Comparison of ENCODE assay signal across 20 cellular contexts in the genomic region with DNA sequence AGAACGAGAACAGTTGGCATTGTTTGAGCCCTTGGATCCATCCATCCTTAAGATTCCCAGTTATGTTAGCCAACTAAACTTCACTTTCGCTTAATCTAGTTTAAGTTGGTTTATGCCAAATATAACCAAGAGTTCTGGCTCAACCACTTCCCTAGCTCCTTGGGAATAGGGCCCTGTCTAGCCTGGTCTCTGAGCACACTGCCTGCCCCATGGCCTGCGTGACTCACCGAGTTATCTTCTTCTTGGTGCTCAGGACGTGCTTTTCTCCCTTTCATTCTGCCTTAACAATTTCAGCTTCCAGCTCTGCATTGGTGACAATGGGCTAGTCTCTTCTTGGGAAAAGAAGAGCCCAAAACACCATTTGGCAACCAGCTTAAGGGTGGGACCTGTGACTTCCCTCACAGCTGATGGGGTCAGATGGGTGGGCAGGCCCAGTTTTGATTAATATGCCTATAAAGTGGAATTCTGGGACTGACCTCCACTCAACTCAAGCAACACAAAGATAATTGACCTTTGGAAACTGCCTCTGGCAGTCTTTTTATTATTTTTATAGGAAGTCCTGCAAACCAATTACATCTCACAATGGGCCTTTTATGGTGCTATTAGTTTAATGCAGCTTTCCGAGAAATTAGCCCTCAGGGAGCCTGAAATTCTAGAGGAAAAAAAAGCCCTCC.
DNase-seq lines count a peak whose midpoint lies in the region; ATAC-seq lines count a peak whose summit lies in the region.
"Had no signal": no experiment of that assay in that cellular context is flagged by ENCODE, and none has a peak within 500 bp of the region (broad histone marks: within the 10 kb centered on the region; RNA-seq: fewer than 3 reads in every experiment).

No MANE protein-coding gene starts in this region.

- ATAC-seq in GM18519 (IDR thresholded peaks at IDR 0.05; ENCODE audit: low FRiP score, unreplicated experiment) (no peak), HG03432 (IDR thresholded peaks at IDR 0.05; ENCODE audit: unreplicated experiment) (no peak)
- ATAC-seq: activated CD4-positive, alpha-beta T cell treated with anti-CD3 and anti-CD28 coated beads for 36 hours; activated naive CD8-positive, alpha-beta T cell treated with anti-CD3 and anti-CD28 coated beads, Interleukin-2, amount 50 U/mL, for 24 hours; stimulated activated memory B cell treated with anti-CD40 and anti-IgM and Interleukin-4, amounts not matched to agents 10 μg/mL and 1 μg/mL and 100 μg/mL, for 72 hours; T-cell had no signal

- peak; percentile 60 for DNase-seq in COLO829 (ENCODE audit: low spot score)
- DNase-seq in NCI-H1048 (lab: John Stamatoyannopoulos, UW): peak; percentile 85
- peak; percentile 90 for DNase-seq in SK-MEL-5 (ENCODE audit: low read depth, low spot score)
- peak; percentile 99 for DNase-seq in foreskin melanocyte
- no peak for DNase-seq in HUDEP-2 (lab: John Stamatoyannopoulos, UW; ENCODE audit: unreplicated experiment in 76 of 76)
- DNase-seq in DMS79 (lab: John Stamatoyannopoulos, UW): no peak
- DNase-seq: activated CD4-positive, alpha-beta T cell treated with anti-CD3 and anti-CD28 coated beads for 36 hours; activated CD8-positive, alpha-beta memory T cell treated with anti-CD3 and anti-CD28 coated beads for 24 hours; activated gamma-delta T cell treated with Interleukin-2 at 50 U/mL for 16 hours; activated naive CD8-positive, alpha-beta T cell treated with anti-CD3 and anti-CD28 coated beads, Interleukin-2, amount 50 U/mL, for 24 hours; activated T-cell treated with anti-CD3 and anti-CD28 coated beads, Interleukin-2, amount 50 U/mL, for 1 hour; DMS53; GOT3; NCI-H1092 treated with DMSO at 0.1 percent for 48 hours; NCI-H446 treated with DMSO at 0.1 percent for 48 hours; NK-92 treated with Interleukin-12 subunit alpha and Interleukin-12 subunit beta, amount 100 ng/mL, for 24 hours; T-cell had no signal

- in situ Hi-C loops in SK-MEL-5 (cut with HindIII; ENCODE audit: low pct_unique_long_range_greater_than_20kb, low sequenced_read_pairs): no loop called here

Comparison
In these comparisons a context has a peak if more than half of its experiments do, and no peak if none do; other contexts are left out.
1. DNase-seq: peak in COLO829 (single experiment), NCI-H1048 (single experiment), SK-MEL-5 (single experiment) and foreskin melanocyte (single experiment); none in HUDEP-2 (0 of 76) and DMS79 (single experiment).